8 cellular contexts compared by ENCODE assay signal in the genomic region with DNA sequence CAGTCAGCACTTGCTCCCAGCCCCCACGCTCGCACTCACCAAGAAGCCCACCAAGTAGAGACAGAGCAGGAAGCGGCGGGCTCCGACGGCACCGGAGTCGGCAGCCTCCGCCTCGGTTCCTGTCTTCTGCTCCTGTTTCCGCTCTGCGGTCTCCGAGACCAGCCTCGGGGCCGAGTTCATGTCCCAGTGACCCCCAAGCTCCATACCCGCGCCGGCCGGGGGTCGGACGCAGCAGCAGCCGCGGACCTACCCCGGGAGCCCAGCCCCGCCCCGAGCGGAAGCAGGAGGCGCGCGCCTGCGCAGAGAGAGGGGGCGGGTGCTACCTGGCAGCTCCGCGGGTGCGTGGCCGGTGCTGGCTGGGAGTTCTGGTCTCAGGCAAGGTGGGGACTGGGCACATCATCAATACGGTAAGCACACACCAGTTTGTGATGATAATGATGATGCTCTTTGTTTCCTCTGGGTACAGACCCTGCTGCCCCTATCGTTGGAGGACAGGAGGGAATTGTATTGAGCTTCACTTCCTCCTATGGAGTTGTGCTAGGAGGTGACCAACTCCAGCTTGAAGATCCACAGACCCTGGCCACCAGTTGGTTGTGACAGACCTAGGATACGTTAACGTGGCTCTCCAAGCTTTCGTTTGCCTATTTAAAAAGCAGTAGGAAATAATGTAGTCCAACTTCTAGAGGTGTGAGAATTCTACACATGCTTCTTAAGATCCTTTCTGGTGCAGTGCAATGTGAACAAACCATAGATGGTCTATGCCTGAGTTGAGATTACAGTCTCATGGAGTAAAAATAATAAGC. TPM values are rescaled to one million over a fixed set of nuclear protein-coding genes. Genes with fewer than 3 reads are reported as not detected.
A peak's percentile ranks its signal among the peaks of the same experiment; 100 is the strongest.
DNase-seq lines count a peak whose midpoint lies in the region; ATAC-seq and TF ChIP-seq lines count a peak whose summit lies in the region.

No MANE protein-coding gene starts in this region.

- H3K4me2 ChIP-seq in osteoblast (ENCODE audit: insufficient read depth, low read length): peak overlapping the region; percentile 92

- no peaks in the 10 kb centered on the region for H3K27me3 Mint-ChIP-seq in activated naive CD4-positive, alpha-beta T cell treated with anti-CD3 and anti-CD28 coated beads for 36 hours (ENCODE audit: low read depth)
- H3K27me3 Mint-ChIP-seq in glutamatergic neuron (ENCODE audit: unreplicated experiment): peaks cover 3% of the 10 kb centered on the region

- no peak for TF ChIP-seq CTCF in glutamatergic neuron (IDR thresholded peaks at IDR 0.05; ENCODE audit: partially characterized antibody, unreplicated experiment)
- no peak for TF ChIP-seq CTCF in osteoblast (IDR thresholded peaks at IDR 0.05; ENCODE audit: extremely low read depth, low read depth, low read length)

- peak overlapping the region; percentile 94 for H3K4me3 Mint-ChIP-seq in activated naive CD4-positive, alpha-beta T cell treated with anti-CD3 and anti-CD28 coated beads for 36 hours
- H3K4me3 Mint-ChIP-seq in glutamatergic neuron (ENCODE audit: unreplicated experiment): peak overlapping the region; percentile 99

- DNase-seq in ELR (ENCODE audit: low read depth) (peak; percentile 72), SJSA1 (ENCODE audit: low read depth in 1 of 2, low spot score in 2 of 2) (peak; percentile 72 to 74), glutamatergic neuron (peak; percentile 89), osteoblast (ENCODE audit: insufficient read length, low spot score, missing footprints) (peak; percentile 95)
- DNase-seq in Jurkat, Clone E6-1 (ENCODE audit: low read depth, low spot score): peak; percentile 41
- DNase-seq in activated naive CD4-positive, alpha-beta T cell treated with anti-CD3 and anti-CD28 coated beads for 36 hours: peak; percentile 83

- H3K9me3 Mint-ChIP-seq in activated naive CD4-positive, alpha-beta T cell treated with anti-CD3 and anti-CD28 coated beads for 36 hours: no peaks in the 10 kb centered on the region
- peaks cover 3% of the 10 kb centered on the region for H3K9me3 Mint-ChIP-seq in glutamatergic neuron (ENCODE audit: unreplicated experiment)

- peak overlapping the region; percentile 88 for H3K4me3 ChIP-seq in Jurkat, Clone E6-1 (ENCODE audit: low read length)
- H3K4me3 ChIP-seq in SJSA1 (peak overlapping the region; percentile 86), osteoblast (ENCODE audit: insufficient read depth, low read length) (peak overlapping the region; percentile 93), thymus (ENCODE audit: low read length) (peak overlapping the region; percentile 85)

- H3K79me2 ChIP-seq in osteoblast (ENCODE audit: insufficient read depth, low read length): peaks cover 17% of the 10 kb centered on the region

- peak; percentile 96 for ATAC-seq in GM21723 (IDR thresholded peaks at IDR 0.05; ENCODE audit: unreplicated experiment)

- intact Hi-C loops in activated naive CD4-positive, alpha-beta T cell treated with anti-CD3 and anti-CD28 coated beads for 36 hours (cut with micrococcal nuclease): loop anchor here (2.0 to 5.0 kb wide), 2 partner anchors 72 to 480 kb away; no protein-coding TSS in a partner anchor

- no peaks in the 10 kb centered on the region; the same call in 1 of the 2 replicates for H3K9me3 ChIP-seq in SJSA1 (replicated peaks)
- no peaks in the 10 kb centered on the region for H3K9me3 ChIP-seq in osteoblast (ENCODE audit: low read depth, low read length)
- H3K9me3 ChIP-seq in thymus (ENCODE audit: control insufficient read depth): no peaks in the 10 kb centered on the region

- WGBS in thymus: under 1% methylated on average over 41 of the region's 41 CpGs

- H2AFZ ChIP-seq in osteoblast (ENCODE audit: low read length): peak overlapping the region; percentile 93

- H3K36me3 ChIP-seq in SJSA1 (peaks cover 6% of the 10 kb centered on the region; the same call in 1 of the 2 replicates), osteoblast (ENCODE audit: insufficient read depth, low read length) (peaks cover under 1% of the 10 kb centered on the region), thymus (ENCODE audit: control insufficient read depth, insufficient read depth) (peaks cover 2% of the 10 kb centered on the region)

- no peaks in the 10 kb centered on the region for H3K27me3 ChIP-seq in SJSA1 (replicated peaks)
- H3K27me3 ChIP-seq in osteoblast (ENCODE audit: insufficient read depth, low read length): no peaks in the 10 kb centered on the region
- H3K27me3 ChIP-seq in thymus (ENCODE audit: control insufficient read depth, insufficient read depth): no peaks in the 10 kb centered on the region

- H3K4me1 ChIP-seq in SJSA1 (replicated peaks) (peaks cover 9% of the 10 kb centered on the region; the same call in 1 of the 2 replicates), osteoblast (ENCODE audit: insufficient read depth, low read length) (peaks cover 10% of the 10 kb centered on the region), thymus (ENCODE audit: control insufficient read depth, insufficient read depth, low read length) (peaks cover 12% of the 10 kb centered on the region)

- H3K36me3 Mint-ChIP-seq in activated naive CD4-positive, alpha-beta T cell treated with anti-CD3 and anti-CD28 coated beads for 36 hours (ENCODE audit: low read depth): peaks cover 1% of the 10 kb centered on the region
- H3K36me3 Mint-ChIP-seq in glutamatergic neuron (ENCODE audit: unreplicated experiment): no peaks in the 10 kb centered on the region

- peaks cover 2% of the 10 kb centered on the region for H4K20me1 ChIP-seq in osteoblast (ENCODE audit: insufficient read depth, low read length)

- H3K4me1 Mint-ChIP-seq in activated naive CD4-positive, alpha-beta T cell treated with anti-CD3 and anti-CD28 coated beads for 36 hours (ENCODE audit: low read depth): peaks cover 38% of the 10 kb centered on the region
- H3K4me1 Mint-ChIP-seq in glutamatergic neuron (ENCODE audit: low read depth, unreplicated experiment): peaks cover 7% of the 10 kb centered on the region

- CTCF ChIA-PET in activated naive CD4-positive, alpha-beta T cell treated with anti-CD3 and anti-CD28 coated beads for 36 hours (lab: Charles Lee): interaction anchor here (0.6 to 2.0 kb wide), 5 partner anchors 16 to 262 kb away, joined by 3 to 14 read pairs (median 6); no protein-coding TSS in a partner anchor

- H3K27ac Mint-ChIP-seq in activated naive CD4-positive, alpha-beta T cell treated with anti-CD3 and anti-CD28 coated beads for 36 hours: peak overlapping the region; percentile 83
- peak overlapping the region; percentile 91 for H3K27ac Mint-ChIP-seq in glutamatergic neuron (ENCODE audit: unreplicated experiment)

- H3K27ac ChIP-seq in SJSA1 (no peak overlapping the region), osteoblast (ENCODE audit: low read depth, low read length) (peak overlapping the region; percentile 38), thymus (ENCODE audit: low read depth) (peak overlapping the region; percentile 88)

RNA-seq across cellular contexts. Expression of gene TMEM182, which starts 25.0 kb away (rescaled TPM):
- 10.6 TPM for polyA plus RNA-seq in Jurkat, Clone E6-1 (2012; ENCODE audit: insufficient read depth, insufficient read length)
- total RNA-seq in SJSA1 (2014; rRNA removed; shearing (Covaris generic)): 2.9 and 3.7 TPM in 2 replicates
- 1 to 10 TPM; 4.9 to 6.3 TPM for total RNA-seq in activated naive CD4-positive, alpha-beta T cell treated with anti-CD3 and anti-CD28 coated beads for 36 hours
- total RNA-seq in glutamatergic neuron (ENCODE audit: unreplicated experiment) (5.8 TPM), osteoblast (1.4 and 2.7 TPM in 2 replicates)
- 2.6 TPM for polyA plus RNA-seq in thymus

Comparison
In these comparisons a context has a peak if more than half of its experiments do, and no peak if none do; other contexts are left out.
1. DNase-seq: peak in every context shown above with its lines; median percentile 95 in osteoblast; 89 in glutamatergic neuron; 83 in activated naive CD4-positive, alpha-beta T cell treated with anti-CD3 and anti-CD28 coated beads for 36 hours; 73 in SJSA1; 72 in ELR; 41 in Jurkat, Clone E6-1.